In the genomic region with DNA sequence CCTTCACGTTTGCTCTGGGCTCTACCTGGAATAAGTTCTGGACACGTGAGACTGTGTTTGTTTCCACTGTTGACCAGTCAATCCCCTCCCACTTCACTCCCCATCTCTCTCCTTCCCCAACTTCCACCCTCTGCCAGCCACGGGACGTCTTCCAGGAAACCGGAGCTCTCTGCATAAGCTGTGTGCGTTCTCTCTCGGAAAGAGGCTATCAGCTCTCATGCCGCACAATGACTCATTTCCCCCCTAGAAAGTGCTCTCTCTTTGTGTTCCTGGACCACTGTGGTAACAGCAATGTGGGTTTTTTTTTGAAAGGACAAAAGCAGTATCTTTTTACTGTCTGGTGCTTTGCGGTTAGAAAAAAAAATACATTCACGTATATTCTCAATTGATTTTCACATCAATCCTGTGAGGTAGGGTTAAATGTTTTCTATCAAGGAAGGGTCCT, we compare ENCODE assay signal across 8 cellular contexts.
A peak's percentile ranks its signal among the peaks of the same experiment; 100 is the strongest.
DNase-seq lines count a peak whose midpoint lies in the region; ATAC-seq and TF ChIP-seq lines count a peak whose summit lies in the region.

No MANE protein-coding gene starts in this region.

- ATAC-seq in HG03139 (IDR thresholded peaks at IDR 0.05; ENCODE audit: unreplicated experiment) = peak; percentile 85

- DNase-seq in activated gamma-delta T cell treated with Interleukin-2 at 50 U/mL for 16 hours = peak; percentile 44
- no peak for DNase-seq in activated gamma-delta T cell (lab: John Stamatoyannopoulos, UW)
- peak; percentile 75 for DNase-seq in UCSD-AML1 (lab: John Stamatoyannopoulos, UW; ENCODE audit: unreplicated experiment)
- peak; percentile 37 for DNase-seq in epithelial cell of esophagus (ENCODE audit: low read depth)
- peak; percentile 10 for DNase-seq in stimulated activated CD8-positive, alpha-beta memory T cell treated with anti-CD3 and anti-CD28 coated beads, Interleukin-12 subunit alpha, Interleukin-12 subunit beta, amount 100 ng/mL, for 1 hour (ENCODE audit: low read depth)
- DNase-seq in SHP77 treated with DMSO at 0.1 percent for 48 hours (lab: John Stamatoyannopoulos, UW) = no peak
- no peak for DNase-seq in DMS53 treated with DMSO at 0.1 percent for 48 hours (lab: John Stamatoyannopoulos, UW; ENCODE audit: unreplicated experiment)

- no peak overlapping the region for H3K4me3 ChIP-seq in epithelial cell of esophagus (ENCODE audit: low read length)

- no peak for TF ChIP-seq CTCF in epithelial cell of esophagus (IDR thresholded peaks at IDR 0.05; ENCODE audit: insufficient read depth, low read depth, low read length, missing control alignments)

Comparison
In these comparisons a context has a peak if more than half of its experiments do, and no peak if none do; other contexts are left out.
1. DNase-seq: peak in activated gamma-delta T cell treated with Interleukin-2 at 50 U/mL for 16 hours (single experiment), UCSD-AML1 (single experiment), epithelial cell of esophagus (single experiment) and stimulated activated CD8-positive, alpha-beta memory T cell treated with anti-CD3 and anti-CD28 coated beads, Interleukin-12 subunit alpha, Interleukin-12 subunit beta, amount 100 ng/mL, for 1 hour (single experiment); none in activated gamma-delta T cell (single experiment), SHP77 treated with DMSO at 0.1 percent for 48 hours (single experiment) and DMS53 treated with DMSO at 0.1 percent for 48 hours (single experiment).